9 cellular contexts compared by ENCODE assay signal in genomic region chr19:51607077-51607476, GRCh38. TPM values are rescaled to one million over a fixed set of nuclear protein-coding genes. Genes with fewer than 3 reads are reported as not detected.
DNase-seq lines count a peak whose midpoint lies in the region; ATAC-seq and TF ChIP-seq lines count a peak whose summit lies in the region.
"Had no signal": no experiment of that assay in that cellular context is flagged by ENCODE, and none has a peak within 500 bp of the region (broad histone marks: within the 10 kb centered on the region; RNA-seq: fewer than 3 reads in every experiment).

No MANE protein-coding gene starts in this region.

- no peak overlapping the region for H3K4me3 Mint-ChIP-seq in activated T-helper 2 cell treated with anti-CD3 and anti-CD28 coated beads, Interferon-gamma antibody, Interleukin-2, Interleukin-4, amounts not matched to agents 10 μg/mL and 5 μg/mL and 100 μg/mL, durations not matched to agents 14 hours and 24 hours and 36 hours (ENCODE audit: low read depth)

- H3K4me1 Mint-ChIP-seq in activated T-helper 2 cell treated with anti-CD3 and anti-CD28 coated beads, Interferon-gamma antibody, Interleukin-2, Interleukin-4, amounts not matched to agents 10 μg/mL and 5 μg/mL and 100 μg/mL, durations not matched to agents 14 hours and 24 hours and 36 hours (ENCODE audit: low read depth) = peaks cover 20% of the 10 kb centered on the region

- intact Hi-C loops in activated T-helper 2 cell treated with anti-CD3 and anti-CD28 coated beads, Interferon-gamma antibody, Interleukin-2, Interleukin-4, amounts not matched to agents 10 μg/mL and 5 μg/mL and 100 μg/mL, durations not matched to agents 14 hours and 24 hours and 36 hours (cut with micrococcal nuclease) = loop anchor here (2.0 to 5.0 kb wide), 2 partner anchors 35 to 60 kb away; partner anchors contain the start of gene ZNF175

- H3K4me3 ChIP-seq in upper lobe of left lung = no peak overlapping the region

- H3K27me3 Mint-ChIP-seq in activated T-helper 2 cell treated with anti-CD3 and anti-CD28 coated beads, Interferon-gamma antibody, Interleukin-2, Interleukin-4, amounts not matched to agents 10 μg/mL and 5 μg/mL and 100 μg/mL, durations not matched to agents 14 hours and 24 hours and 36 hours (ENCODE audit: low read depth) = peaks cover 9% of the 10 kb centered on the region

- in situ Hi-C loops in GM13976 (cut with MboI; ENCODE audit: low sequenced_read_pairs, unreplicated experiment) = no loop called here

- no peaks in the 10 kb centered on the region for H3K9me3 Mint-ChIP-seq in activated T-helper 2 cell treated with anti-CD3 and anti-CD28 coated beads, Interferon-gamma antibody, Interleukin-2, Interleukin-4, amounts not matched to agents 10 μg/mL and 5 μg/mL and 100 μg/mL, durations not matched to agents 14 hours and 24 hours and 36 hours

- no peak overlapping the region for H3K27ac Mint-ChIP-seq in activated T-helper 2 cell treated with anti-CD3 and anti-CD28 coated beads, Interferon-gamma antibody, Interleukin-2, Interleukin-4, amounts not matched to agents 10 μg/mL and 5 μg/mL and 100 μg/mL, durations not matched to agents 14 hours and 24 hours and 36 hours

- TF ChIP-seq POLR2A in upper lobe of left lung (IDR thresholded peaks at IDR 0.05) = no peak

- peaks cover 0 to 3% (median 0%) of the 10 kb centered on the region in 4 donors for H3K4me1 ChIP-seq in upper lobe of left lung

- peak; percentile 91 for ATAC-seq in GM19467 (IDR thresholded peaks at IDR 0.05; ENCODE audit: unreplicated experiment)
- ATAC-seq in HG03159 (IDR thresholded peaks at IDR 0.05; ENCODE audit: unreplicated experiment) = peak; percentile 95
- ATAC-seq in upper lobe of left lung (ENCODE audit: low FRiP score in 2 of 2) = no peak

- H3K9me3 ChIP-seq in upper lobe of left lung = no peaks in the 10 kb centered on the region

- H3K36me3 ChIP-seq in upper lobe of left lung = no peaks in the 10 kb centered on the region

- 61 to 63% methylated on average over 6 of the region's 6 CpGs for WGBS in upper lobe of left lung, 2 donors

- H3K36me3 Mint-ChIP-seq in activated T-helper 2 cell treated with anti-CD3 and anti-CD28 coated beads, Interferon-gamma antibody, Interleukin-2, Interleukin-4, amounts not matched to agents 10 μg/mL and 5 μg/mL and 100 μg/mL, durations not matched to agents 14 hours and 24 hours and 36 hours (ENCODE audit: low read depth) = no peaks in the 10 kb centered on the region

- no peak overlapping the region for H3K27ac ChIP-seq in upper lobe of left lung

- DNase-seq in GM13976 (ENCODE audit: low spot score) (peak; percentile 88), DMS153 treated with DMSO at 0.1 percent for 48 hours (lab: John Stamatoyannopoulos, UW; ENCODE audit: unreplicated experiment) (no peak), GM03348 (ENCODE audit: low spot score) (no peak), T1000 (lab: John Stamatoyannopoulos, UW) (no peak), upper lobe of left lung (no peak)
- peak; percentile 32 for DNase-seq in activated T-helper 2 cell treated with anti-CD3 and anti-CD28 coated beads, Interferon-gamma antibody, Interleukin-2, Interleukin-4, amounts not matched to agents 10 μg/mL and 5 μg/mL and 100 μg/mL, durations not matched to agents 14 hours and 24 hours and 36 hours (ENCODE audit: low spot score)
- DNase-seq: DMS79 had no signal

- TF ChIP-seq CTCF in GM13976 (IDR thresholded peaks at IDR 0.05; ENCODE audit: borderline replicate concordance, control extremely low read depth, extremely low read depth, insufficient read depth, missing control alignments) = no peak
- TF ChIP-seq CTCF in upper lobe of left lung (IDR thresholded peaks at IDR 0.05) = no peak

- H3K27me3 ChIP-seq in upper lobe of left lung = no peaks in the 10 kb centered on the region

- TF ChIP-seq EP300 in upper lobe of left lung (IDR thresholded peaks at IDR 0.05) = no peak

RNA-seq across cellular contexts. Expression of gene SIGLEC5, which starts 23.1 kb away (rescaled TPM):
- not detected in 2 replicates for total RNA-seq in activated T-helper 2 cell treated with anti-CD3 and anti-CD28 coated beads, Interferon-gamma antibody, Interleukin-2, Interleukin-4, amounts not matched to agents 10 μg/mL and 5 μg/mL and 100 μg/mL, durations not matched to agents 14 hours and 24 hours and 36 hours
- total RNA-seq in upper lobe of left lung = 1 to 10 TPM in 3 of 6 donors, under 1 TPM in 1, not detected in 2; 0.46 to 9.4 (median 5.7) TPM

RNA-seq across cellular contexts. Expression of gene ZNF175, which starts 36.0 kb away (rescaled TPM):
- 11.0 and 13.4 TPM in 2 replicates for total RNA-seq in activated T-helper 2 cell treated with anti-CD3 and anti-CD28 coated beads, Interferon-gamma antibody, Interleukin-2, Interleukin-4, amounts not matched to agents 10 μg/mL and 5 μg/mL and 100 μg/mL, durations not matched to agents 14 hours and 24 hours and 36 hours
- 10 to 100 TPM in 4 of 6 donors, 1 to 10 TPM in 2; 5.3 to 23.3 (median 12.0) TPM for total RNA-seq in upper lobe of left lung

RNA-seq across cellular contexts. Expression of gene SIGLEC14, which starts 39.5 kb away (rescaled TPM):
- total RNA-seq in activated T-helper 2 cell treated with anti-CD3 and anti-CD28 coated beads, Interferon-gamma antibody, Interleukin-2, Interleukin-4, amounts not matched to agents 10 μg/mL and 5 μg/mL and 100 μg/mL, durations not matched to agents 14 hours and 24 hours and 36 hours = 0.34 TPM in 1 of 2 replicates, not detected in the other
- 10 to 100 TPM in 4 of 6 donors, 1 to 10 TPM in 1, not detected in 1; 5.0 to 44.6 (median 22.3) TPM for total RNA-seq in upper lobe of left lung

Comparison
In these comparisons a context has a peak if more than half of its experiments do, and no peak if none do; other contexts are left out.
1. DNase-seq: peak in GM13976 (single experiment) and activated T-helper 2 cell treated with anti-CD3 and anti-CD28 coated beads, Interferon-gamma antibody, Interleukin-2, Interleukin-4, amounts not matched to agents 10 μg/mL and 5 μg/mL and 100 μg/mL, durations not matched to agents 14 hours and 24 hours and 36 hours (single experiment); none in DMS153 treated with DMSO at 0.1 percent for 48 hours (single experiment), GM03348 (single experiment), T1000 (single experiment) and upper lobe of left lung (0 of 2).
2. ATAC-seq: peak in GM19467 (single experiment) and HG03159 (single experiment); none in upper lobe of left lung (0 of 2).